In the genomic region with DNA sequence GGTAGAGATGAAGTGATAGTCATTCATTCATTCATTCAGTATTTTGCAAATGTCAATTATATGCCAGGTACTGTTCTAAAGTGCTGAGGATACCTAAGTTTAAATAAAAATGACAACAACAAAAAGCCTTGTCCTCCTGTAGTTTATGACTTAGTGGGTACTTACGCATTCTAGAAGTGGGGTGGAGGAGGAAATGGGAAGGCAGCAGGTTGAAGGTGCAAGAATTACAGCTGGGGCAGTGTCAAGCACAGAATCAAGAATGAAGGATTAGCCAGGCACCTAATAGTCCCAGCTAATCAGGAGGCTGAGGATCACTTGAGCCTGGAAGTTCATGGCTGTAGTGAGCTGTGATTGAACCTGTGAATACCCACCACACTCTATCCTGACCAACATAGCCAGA, we compare ENCODE assay signal across 31 cellular contexts.
A peak's percentile ranks its signal among the peaks of the same experiment; 100 is the strongest.
DNase-seq lines count a peak whose midpoint lies in the region; ATAC-seq and TF ChIP-seq lines count a peak whose summit lies in the region.
"Had no signal": no experiment of that assay in that cellular context is flagged by ENCODE, and none has a peak within 500 bp of the region (broad histone marks: within the 10 kb centered on the region; RNA-seq: fewer than 3 reads in every experiment).

No MANE protein-coding gene starts in this region.

- no peaks in the 10 kb centered on the region for H3K36me3 ChIP-seq in mucosa of descending colon (ENCODE audit: low read depth)
- H3K36me3 ChIP-seq: BE2C; BLaER1; BLaER1 treated with 17β-estradiol and CSF1 and Interleukin-3, amounts not matched to agents 10 nM and 100 nM had no signal

- no peaks in the 10 kb centered on the region for H3K9me3 ChIP-seq in mucosa of descending colon
- H3K9me3 ChIP-seq: A549, BE2C, BLaER1, Caco-2 had no signal

- intact Hi-C loops in left colon (cut with DNase I, micrococcal nuclease) (no loop called here), mucosa of descending colon (cut with DNase I, micrococcal nuclease) (no loop called here)

- no peaks in the 10 kb centered on the region for H3K27me3 Mint-ChIP-seq in neural crest cell (ENCODE audit: low read depth)
- H3K27me3 Mint-ChIP-seq: CD4-positive, alpha-beta T cell had no signal

- ATAC-seq in left colon (peak; percentile 90), mucosa of descending colon (peak; percentile 74), GM18517 (IDR thresholded peaks at IDR 0.05; ENCODE audit: unreplicated experiment) (no peak), HG03354 (IDR thresholded peaks at IDR 0.05; ENCODE audit: poor library complexity, severe bottlenecking, unreplicated experiment) (no peak), HG03097 (IDR thresholded peaks at IDR 0.05; ENCODE audit: low FRiP score, unreplicated experiment) (no peak)
- ATAC-seq: A549; CD8-positive, alpha-beta T cell had no signal

- no peaks in the 10 kb centered on the region for H3K36me3 Mint-ChIP-seq in neural crest cell (ENCODE audit: low read depth)
- H3K36me3 Mint-ChIP-seq: CD4-positive, alpha-beta memory T cell; CD4-positive, CD25-positive, alpha-beta regulatory T cell; CD8-positive, alpha-beta memory T cell; CD8-positive, alpha-beta T cell had no signal

- H3K4me3 Mint-ChIP-seq in neural crest cell = no peak overlapping the region
- H3K4me3 Mint-ChIP-seq: B cell; CD14-positive monocyte; CD4-positive, alpha-beta memory T cell; CD4-positive, alpha-beta T cell; CD4-positive, CD25-positive, alpha-beta regulatory T cell; CD8-positive, alpha-beta memory T cell; CD8-positive, alpha-beta T cell had no signal

- TF ChIP-seq CTCF in mucosa of descending colon (IDR thresholded peaks at IDR 0.05) = no peak
- TF ChIP-seq CTCF in neural crest cell (conservative IDR thresholded peaks at IDR 0.05) = no peak

- DNase-seq in HT-29 (ENCODE audit: low spot score) (peak; percentile 16), left colon (no peak), mucosa of descending colon (no peak), neural crest cell (ENCODE audit: low read depth, low spot score) (no peak), NCI-H2171 treated with DMSO at 0.1 percent for 48 hours (lab: John Stamatoyannopoulos, UW) (no peak)
- DNase-seq: 8988T; ACHN; BE2C; C1 segment of cervical spinal cord; Caco-2; Calu3; CD4-positive, alpha-beta memory T cell; CD4-positive, alpha-beta T cell; CD4-positive, CD25-positive, alpha-beta regulatory T cell; CD8-positive, alpha-beta memory T cell; CD8-positive, alpha-beta T cell; COR-L47; DMS 273 treated with DMSO at 0.1 percent for 48 hours; DMS153; DMS79; DMS79 treated with DMSO at 0.1 percent for 48 hours; DND-41; EL had no signal

- H3K4me3 ChIP-seq in mucosa of descending colon = no peak overlapping the region
- H3K4me3 ChIP-seq: A549; BLaER1; BLaER1 treated with 17β-estradiol and CSF1 and Interleukin-3, amounts not matched to agents 10 nM and 100 nM had no signal

- peaks cover 26% of the 10 kb centered on the region for H3K4me1 Mint-ChIP-seq in neural crest cell
- H3K4me1 Mint-ChIP-seq: B cell; CD4-positive, alpha-beta memory T cell; CD4-positive, CD25-positive, alpha-beta regulatory T cell; CD8-positive, alpha-beta memory T cell had no signal

- no peaks in the 10 kb centered on the region for H3K9me3 Mint-ChIP-seq in neural crest cell
- H3K9me3 Mint-ChIP-seq: CD4-positive, alpha-beta memory T cell; CD4-positive, alpha-beta T cell; CD8-positive, alpha-beta memory T cell; CD8-positive, alpha-beta T cell had no signal

- peak overlapping the region; percentile 83 for H3K27ac Mint-ChIP-seq in neural crest cell (ENCODE audit: unreplicated experiment)
- H3K27ac Mint-ChIP-seq: B cell; CD4-positive, alpha-beta memory T cell; CD4-positive, alpha-beta T cell; CD4-positive, CD25-positive, alpha-beta regulatory T cell; CD8-positive, alpha-beta memory T cell; CD8-positive, alpha-beta T cell had no signal

- H3K4me1 ChIP-seq in mucosa of descending colon (ENCODE audit: low read depth) = no peaks in the 10 kb centered on the region
- H3K4me1 ChIP-seq: A549; BLaER1; BLaER1 treated with 17β-estradiol and CSF1 and Interleukin-3, amounts not matched to agents 10 nM and 100 nM; Caco-2 had no signal

Comparison
In these comparisons a context has a peak if more than half of its experiments do, and no peak if none do; other contexts are left out.
1. ATAC-seq: peak in left colon (single experiment) and mucosa of descending colon (single experiment); none in GM18517 (single experiment), HG03354 (single experiment) and HG03097 (single experiment).